Comparison of ENCODE assay signal across 1 cellular context in the genomic region with DNA sequence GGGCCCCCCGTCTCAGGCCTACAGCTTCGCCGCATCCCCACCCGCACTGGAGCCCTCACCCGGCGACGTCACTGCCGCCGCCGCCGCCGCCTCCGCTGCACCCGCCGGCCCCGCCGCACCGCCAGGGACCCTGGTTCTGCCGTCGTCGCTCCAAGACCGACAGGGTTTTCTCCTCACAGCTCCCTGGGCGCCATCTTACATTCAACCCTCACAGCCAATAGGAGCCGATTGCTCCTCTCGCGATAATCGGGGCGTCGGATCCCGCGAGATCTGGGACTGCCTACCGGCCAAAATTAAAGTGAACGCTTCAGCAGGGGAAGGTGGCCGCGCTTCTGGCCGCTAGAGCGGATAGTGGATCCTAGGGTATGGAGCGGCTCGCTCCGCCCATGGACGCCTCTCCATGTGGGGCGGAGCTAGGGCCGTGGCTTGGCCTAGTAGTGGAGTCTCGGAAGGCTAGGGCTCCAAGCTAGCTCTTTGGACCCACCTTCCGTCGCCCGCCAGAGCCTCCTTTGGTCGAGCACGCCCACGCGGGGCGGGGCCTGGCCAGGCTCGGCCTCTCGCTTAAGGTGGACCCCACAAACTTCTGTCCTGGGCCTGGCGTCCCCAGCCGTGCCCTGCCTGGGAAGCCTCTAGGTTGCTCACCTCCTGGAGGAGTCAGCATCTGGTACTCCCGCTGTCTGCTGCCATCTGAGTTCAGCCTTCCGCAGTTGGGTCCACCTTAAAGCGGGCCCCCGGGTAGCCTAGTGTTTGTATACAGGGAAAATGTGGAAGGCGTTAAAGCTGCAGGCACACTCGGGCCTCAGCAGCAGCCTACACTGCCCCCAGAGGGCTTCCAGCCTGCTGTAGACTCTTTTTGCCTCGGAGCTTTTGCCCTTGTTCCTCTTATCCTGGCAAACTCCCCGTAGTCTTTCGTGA.
TF ChIP-seq lines count a peak whose summit lies in the region.

A gene with protein sequence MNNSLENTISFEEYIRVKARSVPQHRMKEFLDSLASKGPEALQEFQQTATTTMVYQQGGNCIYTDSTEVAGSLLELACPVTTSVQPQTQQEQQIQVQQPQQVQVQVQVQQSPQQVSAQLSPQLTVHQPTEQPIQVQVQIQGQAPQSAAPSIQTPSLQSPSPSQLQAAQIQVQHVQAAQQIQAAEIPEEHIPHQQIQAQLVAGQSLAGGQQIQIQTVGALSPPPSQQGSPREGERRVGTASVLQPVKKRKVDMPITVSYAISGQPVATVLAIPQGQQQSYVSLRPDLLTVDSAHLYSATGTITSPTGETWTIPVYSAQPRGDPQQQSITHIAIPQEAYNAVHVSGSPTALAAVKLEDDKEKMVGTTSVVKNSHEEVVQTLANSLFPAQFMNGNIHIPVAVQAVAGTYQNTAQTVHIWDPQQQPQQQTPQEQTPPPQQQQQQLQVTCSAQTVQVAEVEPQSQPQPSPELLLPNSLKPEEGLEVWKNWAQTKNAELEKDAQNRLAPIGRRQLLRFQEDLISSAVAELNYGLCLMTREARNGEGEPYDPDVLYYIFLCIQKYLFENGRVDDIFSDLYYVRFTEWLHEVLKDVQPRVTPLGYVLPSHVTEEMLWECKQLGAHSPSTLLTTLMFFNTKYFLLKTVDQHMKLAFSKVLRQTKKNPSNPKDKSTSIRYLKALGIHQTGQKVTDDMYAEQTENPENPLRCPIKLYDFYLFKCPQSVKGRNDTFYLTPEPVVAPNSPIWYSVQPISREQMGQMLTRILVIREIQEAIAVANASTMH (minus strand): TSS at position 219 of the 915 bp plus-strand sequence. CDS start 17,054 bp downstream, outside the sequence.

TF ChIP-seq in K562, 482 proteins besides CTCF, POLR2A, EP300 and RAD21 (continued from another document and continues in another):
- TF ChIP-seq, protein P1, sequence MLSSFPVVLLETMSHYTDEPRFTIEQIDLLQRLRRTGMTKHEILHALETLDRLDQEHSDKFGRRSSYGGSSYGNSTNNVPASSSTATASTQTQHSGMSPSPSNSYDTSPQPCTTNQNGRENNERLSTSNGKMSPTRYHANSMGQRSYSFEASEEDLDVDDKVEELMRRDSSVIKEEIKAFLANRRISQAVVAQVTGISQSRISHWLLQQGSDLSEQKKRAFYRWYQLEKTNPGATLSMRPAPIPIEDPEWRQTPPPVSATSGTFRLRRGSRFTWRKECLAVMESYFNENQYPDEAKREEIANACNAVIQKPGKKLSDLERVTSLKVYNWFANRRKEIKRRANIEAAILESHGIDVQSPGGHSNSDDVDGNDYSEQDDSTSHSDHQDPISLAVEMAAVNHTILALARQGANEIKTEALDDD (IDR thresholded peaks at IDR 0.05), result peak; percentile 83; the same call in 1 of the 2 replicates
- TF ChIP-seq SRSF7 (optimal IDR thresholded peaks at IDR 0.05; ENCODE audit: low read depth, low read length), result no peak
- TF ChIP-seq, protein P2, sequence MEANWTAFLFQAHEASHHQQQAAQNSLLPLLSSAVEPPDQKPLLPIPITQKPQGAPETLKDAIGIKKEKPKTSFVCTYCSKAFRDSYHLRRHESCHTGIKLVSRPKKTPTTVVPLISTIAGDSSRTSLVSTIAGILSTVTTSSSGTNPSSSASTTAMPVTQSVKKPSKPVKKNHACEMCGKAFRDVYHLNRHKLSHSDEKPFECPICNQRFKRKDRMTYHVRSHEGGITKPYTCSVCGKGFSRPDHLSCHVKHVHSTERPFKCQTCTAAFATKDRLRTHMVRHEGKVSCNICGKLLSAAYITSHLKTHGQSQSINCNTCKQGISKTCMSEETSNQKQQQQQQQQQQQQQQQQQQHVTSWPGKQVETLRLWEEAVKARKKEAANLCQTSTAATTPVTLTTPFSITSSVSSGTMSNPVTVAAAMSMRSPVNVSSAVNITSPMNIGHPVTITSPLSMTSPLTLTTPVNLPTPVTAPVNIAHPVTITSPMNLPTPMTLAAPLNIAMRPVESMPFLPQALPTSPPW (CRISPR knock-in tag; IDR thresholded peaks at IDR 0.05), result peak; percentile 75
- TF ChIP-seq CBX1 (IDR thresholded peaks at IDR 0.05; ENCODE audit: low read depth), result no peak
- peak; percentile 98 for TF ChIP-seq ARHGAP35 (IDR thresholded peaks at IDR 0.05; ENCODE audit: partially characterized antibody)
- TF ChIP-seq ARNT (IDR thresholded peaks at IDR 0.05), result 0 out of 4 replicates have a peak, but pooled peaks of 1 of the 2 experiments have one; percentile 39
- peak; percentile 73; the same call in 1 of the 2 replicates for TF ChIP-seq BCOR (IDR thresholded peaks at IDR 0.05)
- TF ChIP-seq SIN3B (IDR thresholded peaks at IDR 0.05; ENCODE audit: low read depth), result peak; percentile 97
- TF ChIP-seq RBM22 (IDR thresholded peaks at IDR 0.05; ENCODE audit: low read depth, low read length, poor library complexity, severe bottlenecking), result peak; percentile 0
- peak; percentile 21; the same call in 1 of the 2 replicates for TF ChIP-seq JUND (IDR thresholded peaks at IDR 0.05; ENCODE audit: borderline replicate concordance, low read depth, low read length)
- no peak for TF ChIP-seq JUND (tag; IDR thresholded peaks at IDR 0.05; ENCODE audit: borderline replicate concordance, low read depth, low read length)
- TF ChIP-seq, protein P3, sequence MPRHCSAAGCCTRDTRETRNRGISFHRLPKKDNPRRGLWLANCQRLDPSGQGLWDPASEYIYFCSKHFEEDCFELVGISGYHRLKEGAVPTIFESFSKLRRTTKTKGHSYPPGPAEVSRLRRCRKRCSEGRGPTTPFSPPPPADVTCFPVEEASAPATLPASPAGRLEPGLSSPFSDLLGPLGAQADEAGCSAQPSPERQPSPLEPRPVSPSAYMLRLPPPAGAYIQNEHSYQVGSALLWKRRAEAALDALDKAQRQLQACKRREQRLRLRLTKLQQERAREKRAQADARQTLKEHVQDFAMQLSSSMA (CRISPR knock-in tag; IDR thresholded peaks at IDR 0.05), result no peak
- TF ChIP-seq YY1 (IDR thresholded peaks at IDR 0.05; ENCODE audit: borderline replicate concordance in 1 of 3, control insufficient read depth in 1 of 3, extremely low read depth in 1 of 3, insufficient read depth in 3 of 3, insufficient read length in 1 of 3, insufficient replicate concordance in 2 of 3, low read depth in 1 of 3, low read length in 2 of 3), result peak; percentile 88 to 97 (median 93)
- no peak for TF ChIP-seq TAF15 (IDR thresholded peaks at IDR 0.05; ENCODE audit: low read depth, low read length)
- peak; percentile 44 for TF ChIP-seq HCFC1 (IDR thresholded peaks at IDR 0.05; ENCODE audit: low read depth, low read length)
- peak; percentile 95 for TF ChIP-seq POLR2G (IDR thresholded peaks at IDR 0.05; ENCODE audit: low read depth, low read length)
- TF ChIP-seq BRD9 (IDR thresholded peaks at IDR 0.05; ENCODE audit: low read depth, partially characterized antibody), result peak; percentile 36
- TF ChIP-seq KAT8 (IDR thresholded peaks at IDR 0.05; ENCODE audit: low read depth), result no peak
- peak; percentile 84 for TF ChIP-seq TRIM28 (IDR thresholded peaks at IDR 0.05)
- TF ChIP-seq CBX3 (IDR thresholded peaks at IDR 0.05; ENCODE audit: borderline replicate concordance in 1 of 2, low read length in 2 of 2), result no peak
- TF ChIP-seq CHD2 (IDR thresholded peaks at IDR 0.05; ENCODE audit: low read depth, low read length), result peak; percentile 100
- TF ChIP-seq POLR2H (tag; IDR thresholded peaks at IDR 0.05; ENCODE audit: low read depth), result peak; percentile 82
- no peak for TF ChIP-seq KDM1A (IDR thresholded peaks at IDR 0.05)
- TF ChIP-seq ATF1 (CRISPR knock-in tag; IDR thresholded peaks at IDR 0.05), result no peak
- TF ChIP-seq ATF1 (tag; IDR thresholded peaks at IDR 0.05), result peak; percentile 20
- TF ChIP-seq TAF9B (IDR thresholded peaks at IDR 0.05; ENCODE audit: partially characterized antibody), result peak; percentile 77
- peak; percentile 27; the same call in 1 of the 2 replicates for TF ChIP-seq SOX6 (IDR thresholded peaks at IDR 0.05)
- no peak for TF ChIP-seq ZNF589 (CRISPR knock-in tag; IDR thresholded peaks at IDR 0.05; ENCODE audit: low read depth)
- TF ChIP-seq SUPT5H (IDR thresholded peaks at IDR 0.05), result peak; percentile 71
- TF ChIP-seq, protein P4, sequence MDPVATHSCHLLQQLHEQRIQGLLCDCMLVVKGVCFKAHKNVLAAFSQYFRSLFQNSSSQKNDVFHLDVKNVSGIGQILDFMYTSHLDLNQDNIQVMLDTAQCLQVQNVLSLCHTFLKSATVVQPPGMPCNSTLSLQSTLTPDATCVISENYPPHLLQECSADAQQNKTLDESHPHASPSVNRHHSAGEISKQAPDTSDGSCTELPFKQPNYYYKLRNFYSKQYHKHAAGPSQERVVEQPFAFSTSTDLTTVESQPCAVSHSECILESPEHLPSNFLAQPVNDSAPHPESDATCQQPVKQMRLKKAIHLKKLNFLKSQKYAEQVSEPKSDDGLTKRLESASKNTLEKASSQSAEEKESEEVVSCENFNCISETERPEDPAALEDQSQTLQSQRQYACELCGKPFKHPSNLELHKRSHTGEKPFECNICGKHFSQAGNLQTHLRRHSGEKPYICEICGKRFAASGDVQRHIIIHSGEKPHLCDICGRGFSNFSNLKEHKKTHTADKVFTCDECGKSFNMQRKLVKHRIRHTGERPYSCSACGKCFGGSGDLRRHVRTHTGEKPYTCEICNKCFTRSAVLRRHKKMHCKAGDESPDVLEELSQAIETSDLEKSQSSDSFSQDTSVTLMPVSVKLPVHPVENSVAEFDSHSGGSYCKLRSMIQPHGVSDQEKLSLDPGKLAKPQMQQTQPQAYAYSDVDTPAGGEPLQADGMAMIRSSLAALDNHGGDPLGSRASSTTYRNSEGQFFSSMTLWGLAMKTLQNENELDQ (CRISPR knock-in tag; IDR thresholded peaks at IDR 0.05; ENCODE audit: borderline replicate concordance), result no peak
- TF ChIP-seq ZKSCAN1 (IDR thresholded peaks at IDR 0.05; ENCODE audit: low read depth, low read length), result 0 out of 2 replicates have a peak, but pooled peaks have one; percentile 18
- peak; percentile 39 for TF ChIP-seq CCNT2 (IDR thresholded peaks at IDR 0.05; ENCODE audit: borderline replicate concordance, extremely low read depth, insufficient read length, low read depth, low read length)
- TF ChIP-seq MEF2D (tag; conservative IDR thresholded peaks at IDR 0.05; ENCODE audit: low read depth), result no peak
- TF ChIP-seq, protein P5, sequence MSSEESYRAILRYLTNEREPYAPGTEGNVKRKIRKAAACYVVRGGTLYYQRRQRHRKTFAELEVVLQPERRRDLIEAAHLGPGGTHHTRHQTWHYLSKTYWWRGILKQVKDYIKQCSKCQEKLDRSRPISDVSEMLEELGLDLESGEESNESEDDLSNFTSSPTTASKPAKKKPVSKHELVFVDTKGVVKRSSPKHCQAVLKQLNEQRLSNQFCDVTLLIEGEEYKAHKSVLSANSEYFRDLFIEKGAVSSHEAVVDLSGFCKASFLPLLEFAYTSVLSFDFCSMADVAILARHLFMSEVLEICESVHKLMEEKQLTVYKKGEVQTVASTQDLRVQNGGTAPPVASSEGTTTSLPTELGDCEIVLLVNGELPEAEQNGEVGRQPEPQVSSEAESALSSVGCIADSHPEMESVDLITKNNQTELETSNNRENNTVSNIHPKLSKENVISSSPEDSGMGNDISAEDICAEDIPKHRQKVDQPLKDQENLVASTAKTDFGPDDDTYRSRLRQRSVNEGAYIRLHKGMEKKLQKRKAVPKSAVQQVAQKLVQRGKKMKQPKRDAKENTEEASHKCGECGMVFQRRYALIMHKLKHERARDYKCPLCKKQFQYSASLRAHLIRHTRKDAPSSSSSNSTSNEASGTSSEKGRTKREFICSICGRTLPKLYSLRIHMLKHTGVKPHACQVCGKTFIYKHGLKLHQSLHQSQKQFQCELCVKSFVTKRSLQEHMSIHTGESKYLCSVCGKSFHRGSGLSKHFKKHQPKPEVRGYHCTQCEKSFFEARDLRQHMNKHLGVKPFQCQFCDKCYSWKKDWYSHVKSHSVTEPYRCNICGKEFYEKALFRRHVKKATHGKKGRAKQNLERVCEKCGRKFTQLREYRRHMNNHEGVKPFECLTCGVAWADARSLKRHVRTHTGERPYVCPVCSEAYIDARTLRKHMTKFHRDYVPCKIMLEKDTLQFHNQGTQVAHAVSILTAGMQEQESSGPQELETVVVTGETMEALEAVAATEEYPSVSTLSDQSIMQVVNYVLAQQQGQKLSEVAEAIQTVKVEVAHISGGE (CRISPR knock-in tag; IDR thresholded peaks at IDR 0.05), result 0 out of 6 replicates have a peak, but pooled peaks of 1 of the 3 experiments have one; percentile 34
- no peak for TF ChIP-seq TBL1XR1 (IDR thresholded peaks at IDR 0.05; ENCODE audit: low read length in 2 of 2)
- peak; percentile 35 for TF ChIP-seq NR2C2 (CRISPR knock-in tag; IDR thresholded peaks at IDR 0.05)
- TF ChIP-seq NR2C2 (tag; IDR thresholded peaks at IDR 0.05), result no peak
- TF ChIP-seq, protein P6, sequence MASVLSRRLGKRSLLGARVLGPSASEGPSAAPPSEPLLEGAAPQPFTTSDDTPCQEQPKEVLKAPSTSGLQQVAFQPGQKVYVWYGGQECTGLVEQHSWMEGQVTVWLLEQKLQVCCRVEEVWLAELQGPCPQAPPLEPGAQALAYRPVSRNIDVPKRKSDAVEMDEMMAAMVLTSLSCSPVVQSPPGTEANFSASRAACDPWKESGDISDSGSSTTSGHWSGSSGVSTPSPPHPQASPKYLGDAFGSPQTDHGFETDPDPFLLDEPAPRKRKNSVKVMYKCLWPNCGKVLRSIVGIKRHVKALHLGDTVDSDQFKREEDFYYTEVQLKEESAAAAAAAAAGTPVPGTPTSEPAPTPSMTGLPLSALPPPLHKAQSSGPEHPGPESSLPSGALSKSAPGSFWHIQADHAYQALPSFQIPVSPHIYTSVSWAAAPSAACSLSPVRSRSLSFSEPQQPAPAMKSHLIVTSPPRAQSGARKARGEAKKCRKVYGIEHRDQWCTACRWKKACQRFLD (CRISPR knock-in tag; IDR thresholded peaks at IDR 0.05), result peak; percentile 66
- TF ChIP-seq CREM (IDR thresholded peaks at IDR 0.05; ENCODE audit: low read depth), result 0 out of 2 replicates have a peak, but pooled peaks have one; percentile 5
- TF ChIP-seq ZNF175 (CRISPR knock-in tag; IDR thresholded peaks at IDR 0.05; ENCODE audit: low read depth), result 0 out of 2 replicates have a peak, but pooled peaks have one; percentile 9
- TF ChIP-seq, protein P7, sequence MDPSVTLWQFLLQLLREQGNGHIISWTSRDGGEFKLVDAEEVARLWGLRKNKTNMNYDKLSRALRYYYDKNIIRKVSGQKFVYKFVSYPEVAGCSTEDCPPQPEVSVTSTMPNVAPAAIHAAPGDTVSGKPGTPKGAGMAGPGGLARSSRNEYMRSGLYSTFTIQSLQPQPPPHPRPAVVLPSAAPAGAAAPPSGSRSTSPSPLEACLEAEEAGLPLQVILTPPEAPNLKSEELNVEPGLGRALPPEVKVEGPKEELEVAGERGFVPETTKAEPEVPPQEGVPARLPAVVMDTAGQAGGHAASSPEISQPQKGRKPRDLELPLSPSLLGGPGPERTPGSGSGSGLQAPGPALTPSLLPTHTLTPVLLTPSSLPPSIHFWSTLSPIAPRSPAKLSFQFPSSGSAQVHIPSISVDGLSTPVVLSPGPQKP (CRISPR knock-in tag; IDR thresholded peaks at IDR 0.05), result no peak
- TF ChIP-seq L3MBTL2 (IDR thresholded peaks at IDR 0.05), result peak; percentile 5; the same call in 1 of the 2 replicates
- TF ChIP-seq SP1 (CRISPR knock-in tag; IDR thresholded peaks at IDR 0.05), result peak; percentile 89
- peak; percentile 96 for TF ChIP-seq NEUROD1 (IDR thresholded peaks at IDR 0.05; ENCODE audit: borderline replicate concordance, low read depth, low read length, partially characterized antibody)
- TF ChIP-seq C11orf30 (IDR thresholded peaks at IDR 0.05; ENCODE audit: low read depth), result peak; percentile 91
- peak; percentile 20; the same call in 1 of the 2 replicates for TF ChIP-seq TEAD4 (IDR thresholded peaks at IDR 0.05; ENCODE audit: low read length)
- no peak for TF ChIP-seq TEAD4 (CRISPR knock-in tag; IDR thresholded peaks at IDR 0.05; ENCODE audit: borderline replicate concordance)
- TF ChIP-seq ZNF316 (IDR thresholded peaks at IDR 0.05), result peak; percentile 58
- TF ChIP-seq SRF (CRISPR knock-in tag; IDR thresholded peaks at IDR 0.05), result peak in 1 of 2 experiments; percentile 71; a peak in 2 of 4 replicates
- no peak for TF ChIP-seq ZNF75A (CRISPR knock-in tag; IDR thresholded peaks at IDR 0.05)
- peak; percentile 86 for TF ChIP-seq POLR2AphosphoS5 (IDR thresholded peaks at IDR 0.05; ENCODE audit: control insufficient read depth, insufficient read depth, low read depth, low read length)
- TF ChIP-seq SMARCC2 (IDR thresholded peaks at IDR 0.05; ENCODE audit: low read depth), result no peak
